ENCODE assay signal across 8 cellular contexts in genomic region chr4:2537011-2537830, GRCh38. TPM values are rescaled to one million over a fixed set of nuclear protein-coding genes. Genes with fewer than 3 reads are reported as not detected.
DNase-seq lines count a peak whose midpoint lies in the region; ATAC-seq and TF ChIP-seq lines count a peak whose summit lies in the region.

No MANE protein-coding gene starts in this region.

- H3K27ac ChIP-seq in C4-2B (peak overlapping the region; percentile 92), HUES64 (ENCODE audit: low read depth, low read length) (peak overlapping the region; percentile 73; the same call in 1 of the 2 replicates), mammary epithelial cell (ENCODE audit: insufficient read depth, low read depth, low read length) (peak overlapping the region; percentile 29)

- DNase-seq in UCSD-AML1 (lab: John Stamatoyannopoulos, UW; ENCODE audit: unreplicated experiment) (peak; percentile 63), mammary epithelial cell (peak; percentile 52), kidney epithelial cell (ENCODE audit: low read depth) (no peak), SHP77 treated with DMSO at 0.1 percent for 48 hours (lab: John Stamatoyannopoulos, UW) (no peak)
- peak; percentile 34 to 39 for DNase-seq in stimulated activated CD4-positive, alpha-beta T cell treated with anti-CD3 and anti-CD28 coated beads, Interleukin-15, amount 100 ng/mL, for 48 hours (ENCODE audit: low read depth in 2 of 2)

- H3K4me1 ChIP-seq in HUES64 (ENCODE audit: insufficient read depth, low read length) (peaks cover 9% of the 10 kb centered on the region), mammary epithelial cell (ENCODE audit: insufficient read depth, low read length) (peaks cover 13% of the 10 kb centered on the region)

- WGBS in HUES64: under 1% methylated on average over 103 of the region's 103 CpGs
- WGBS in mammary epithelial cell (ENCODE audit: low coverage, missing lambda C conversion rate): 3% methylated on average over 11 of the region's 103 CpGs

- H3K27me3 ChIP-seq in HUES64 (ENCODE audit: insufficient read depth, low read length) (no peaks in the 10 kb centered on the region), mammary epithelial cell (ENCODE audit: insufficient read depth, low read length) (no peaks in the 10 kb centered on the region), kidney epithelial cell (ENCODE audit: control insufficient read depth, insufficient read depth, low read length) (no peaks in the 10 kb centered on the region)

- H3K4me2 ChIP-seq in mammary epithelial cell (ENCODE audit: insufficient read depth, low read depth, low read length): peak overlapping the region; percentile 95

- H3K4me3 ChIP-seq in HUES64 (ENCODE audit: low read length) (peak overlapping the region; percentile 97), mammary epithelial cell (replicated peaks in 1 of 3; ENCODE audit: insufficient read depth in 1 of 3, low read depth in 2 of 3, low read length in 3 of 3) (peak overlapping the region; percentile 61 to 87 (median 79)), kidney epithelial cell (ENCODE audit: low read depth, low read length) (peak overlapping the region; percentile 70)

- TF ChIP-seq CTCF in C4-2B (conservative IDR thresholded peaks at IDR 0.05) (no peak), mammary epithelial cell (conservative IDR thresholded peaks at IDR 0.05 in 1 of 2, IDR thresholded peaks at IDR 0.05 in 1 of 2; ENCODE audit: extremely low read depth in 1 of 2, insufficient read depth in 1 of 2, low read depth in 1 of 2, low read length in 2 of 2) (no peak), kidney epithelial cell (IDR thresholded peaks at IDR 0.05; ENCODE audit: insufficient read depth, low read length, poor library complexity, severe bottlenecking) (no peak)

- H2AFZ ChIP-seq in mammary epithelial cell (ENCODE audit: low read depth, low read length): peak overlapping the region; percentile 82

- no peaks in the 10 kb centered on the region for H3K9me3 ChIP-seq in HUES64 (ENCODE audit: insufficient read depth, low read depth, low read length)
- H3K9me3 ChIP-seq in mammary epithelial cell (replicated peaks; ENCODE audit: insufficient read depth, low read length): no peaks in the 10 kb centered on the region

- in situ Hi-C loops in mammary epithelial cell (cut with MboI; ENCODE audit: low sequenced_read_pairs in 2 of 2): no loop called here

- peak; percentile 18 for ATAC-seq in GM19455 (IDR thresholded peaks at IDR 0.05; ENCODE audit: unreplicated experiment)

- dilution Hi-C loops in mammary epithelial cell (cut with HindIII; ENCODE audit: low sequenced_read_pairs): no loop called here

- peaks cover 53% of the 10 kb centered on the region for H3K79me2 ChIP-seq in mammary epithelial cell (ENCODE audit: insufficient read depth, low read length)

- peak overlapping the region; percentile 83 for H3K9ac ChIP-seq in HUES64 (ENCODE audit: low read depth, low read length)
- peak overlapping the region; percentile 45 for H3K9ac ChIP-seq in mammary epithelial cell (ENCODE audit: insufficient read depth, low read length)

- intact Hi-C loops in mammary epithelial cell (cut with micrococcal nuclease): loop anchor here (2.0 to 5.0 kb wide), 3 partner anchors 45 to 90 kb away; partner anchors contain the start of gene RNF4

- no peaks in the 10 kb centered on the region for H4K20me1 ChIP-seq in mammary epithelial cell (ENCODE audit: insufficient read depth, low read length)

- CTCF ChIA-PET in mammary epithelial cell (lab: Charles Lee; ENCODE audit: low non-redundant PET): no interaction called here

- H3K36me3 ChIP-seq in HUES64 (ENCODE audit: insufficient read depth, low read length): 0 out of 2 replicates have a peak, but pooled peaks cover 2% of the 10 kb centered on the region
- no peaks in the 10 kb centered on the region for H3K36me3 ChIP-seq in mammary epithelial cell (ENCODE audit: insufficient read depth, low read length)
- H3K36me3 ChIP-seq in kidney epithelial cell (ENCODE audit: control insufficient read depth, insufficient read depth, low read length): no peaks in the 10 kb centered on the region

- BruUV-seq in mammary epithelial cell (replicated peaks; lab: Mats Ljungman, UMichigan): no TSS peak

RNA-seq across cellular contexts. Expression of gene FAM193A, which starts 0.8 kb away (rescaled TPM):
- polyA plus RNA-seq in HUES64 (2013, experiment 1 of 2): 18.1 TPM
- polyA plus RNA-seq in HUES64 (2013, experiment 2 of 2): 18.1 TPM
- total RNA-seq in mammary epithelial cell (10 to 100 TPM; 15.5 to 22.2 TPM), kidney epithelial cell (19.8 and 22.0 TPM in 2 replicates)
- polyA plus RNA-seq in mammary epithelial cell: 4.2 TPM
- 14.6 TPM for polyA minus RNA-seq in mammary epithelial cell

Comparison
In these comparisons a context has a peak if more than half of its experiments do, and no peak if none do; other contexts are left out.
1. H3K27ac ChIP-seq: peak in every context shown above with its lines; median percentile 92 in C4-2B; 73 in HUES64; 29 in mammary epithelial cell.
2. DNase-seq: peak in UCSD-AML1 (single experiment), mammary epithelial cell (single experiment) and stimulated activated CD4-positive, alpha-beta T cell treated with anti-CD3 and anti-CD28 coated beads, Interleukin-15, amount 100 ng/mL, for 48 hours (2 of 2); none in kidney epithelial cell (single experiment) and SHP77 treated with DMSO at 0.1 percent for 48 hours (single experiment).
3. Peak in every context shown above with its lines, with median percentiles within 50 percentile points of each other: H3K4me3 ChIP-seq.